Comparison of ENCODE assay signal across 9 cellular contexts in the genomic region with DNA sequence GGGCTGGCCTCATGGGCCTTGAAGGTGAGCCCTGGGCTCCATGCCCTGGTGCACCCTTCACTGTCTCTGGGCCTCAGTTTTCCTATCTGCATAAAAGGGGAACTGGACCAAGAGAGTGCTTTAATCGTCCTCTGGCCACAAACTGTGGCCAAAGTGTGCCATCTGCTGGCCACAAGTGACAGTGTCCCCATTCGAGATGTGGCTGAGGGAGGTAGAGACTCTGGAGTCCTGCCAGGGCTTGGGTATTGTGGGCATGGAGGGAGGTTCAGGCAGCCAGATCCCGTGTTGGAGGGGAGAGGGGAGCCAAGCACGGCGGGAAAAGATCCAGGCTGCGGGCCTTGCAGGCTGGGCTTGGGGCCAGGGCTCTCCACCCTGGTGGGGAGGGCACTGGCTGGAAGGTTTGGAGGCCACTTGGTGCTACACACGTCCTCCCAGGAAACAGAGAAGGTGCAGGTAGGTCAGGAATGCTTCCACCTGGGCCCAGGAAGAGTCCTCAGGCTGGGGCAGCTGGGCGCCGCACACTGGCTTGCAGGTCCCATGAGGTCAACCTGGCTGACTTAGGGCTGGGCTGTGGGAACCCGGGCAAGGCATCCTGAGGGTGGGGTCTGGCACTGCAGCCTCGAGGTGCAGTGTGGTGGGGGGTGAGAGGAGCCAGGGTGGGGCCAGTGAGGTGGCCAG. TPM values are rescaled to one million over a fixed set of nuclear protein-coding genes. Genes with fewer than 3 reads are reported as not detected.
DNase-seq lines count a peak whose midpoint lies in the region; ATAC-seq and TF ChIP-seq lines count a peak whose summit lies in the region.
"Had no signal": no experiment of that assay in that cellular context is flagged by ENCODE, and none has a peak within 500 bp of the region (broad histone marks: within the 10 kb centered on the region; RNA-seq: fewer than 3 reads in every experiment).

No MANE protein-coding gene starts in this region.

- no peak overlapping the region for H3K27ac Mint-ChIP-seq in natural killer cell treated with Interleukin-12 subunit alpha and Interleukin-12 subunit beta and Interleukin-15 and Interleukin-18, amount 100 ng/mL, for 72 hours

- H3K36me3 ChIP-seq in OCI-LY3 (replicated peaks; ENCODE audit: low read depth, low read length), result no peaks in the 10 kb centered on the region

- no peaks in the 10 kb centered on the region for H3K27me3 ChIP-seq in OCI-LY3 (ENCODE audit: low read depth, low read length)

- no peak overlapping the region for H3K27ac ChIP-seq in OCI-LY3 (ENCODE audit: low read length)

- no peak overlapping the region for H3K4me3 Mint-ChIP-seq in natural killer cell treated with Interleukin-12 subunit alpha and Interleukin-12 subunit beta and Interleukin-15 and Interleukin-18, amount 100 ng/mL, for 72 hours

- no peak overlapping the region for H3K4me2 ChIP-seq in OCI-LY3 (ENCODE audit: low read length)

- no peak overlapping the region for H2AFZ ChIP-seq in OCI-LY3 (ENCODE audit: low read depth, low read length)

- H3K9me3 ChIP-seq in OCI-LY3 (ENCODE audit: insufficient read depth, low read length), result peaks cover 6% of the 10 kb centered on the region; the same call in 1 of the 2 replicates

- H3K79me2 ChIP-seq in OCI-LY3 (ENCODE audit: low read length), result no peaks in the 10 kb centered on the region

- ATAC-seq in natural killer cell treated with Interleukin-12 subunit alpha and Interleukin-12 subunit beta and Interleukin-15 and Interleukin-18, amount 100 ng/mL, for 72 hours, result no peak
- ATAC-seq in GM19463 (IDR thresholded peaks at IDR 0.05; ENCODE audit: unreplicated experiment) (no peak), omental fat pad (ENCODE audit: low FRiP score) (no peak)

- H3K36me3 Mint-ChIP-seq in natural killer cell treated with Interleukin-12 subunit alpha and Interleukin-12 subunit beta and Interleukin-15 and Interleukin-18, amount 100 ng/mL, for 72 hours, result peaks cover 10% of the 10 kb centered on the region
- H3K36me3 Mint-ChIP-seq: IgD-negative memory B cell had no signal

- no peaks in the 10 kb centered on the region for H3K4me1 ChIP-seq in OCI-LY3 (ENCODE audit: low read length)

- no peak overlapping the region for H3K4me3 ChIP-seq in OCI-LY3 (ENCODE audit: low read length)

- H3K27me3 Mint-ChIP-seq in natural killer cell treated with Interleukin-12 subunit alpha and Interleukin-12 subunit beta and Interleukin-15 and Interleukin-18, amount 100 ng/mL, for 72 hours, result peaks cover 32 to 47% of the 10 kb centered on the region in 2 donors

- peaks cover 3% of the 10 kb centered on the region for H3K9me3 Mint-ChIP-seq in natural killer cell treated with Interleukin-12 subunit alpha and Interleukin-12 subunit beta and Interleukin-15 and Interleukin-18, amount 100 ng/mL, for 72 hours

- no peaks in the 10 kb centered on the region for H3K4me1 Mint-ChIP-seq in natural killer cell treated with Interleukin-12 subunit alpha and Interleukin-12 subunit beta and Interleukin-15 and Interleukin-18, amount 100 ng/mL, for 72 hours (ENCODE audit: low read depth in 2 of 2)

- no peaks in the 10 kb centered on the region for H4K20me1 ChIP-seq in OCI-LY3 (ENCODE audit: insufficient read depth, low read length)

- peak; percentile 73 for TF ChIP-seq CTCF in OCI-LY3 (IDR thresholded peaks at IDR 0.05; ENCODE audit: low read depth, low read length)
- no peak for TF ChIP-seq CTCF in omental fat pad (IDR thresholded peaks at IDR 0.05)

- no peak overlapping the region for H3K9ac ChIP-seq in OCI-LY3 (ENCODE audit: low read length)

- DNase-seq in D341Med (ENCODE audit: low spot score) (peak; percentile 76), HS-27A (ENCODE audit: low read depth) (peak; percentile 8), ecto neural progenitor cell (ENCODE audit: low spot score) (peak; percentile 52), AG20443 (ENCODE audit: low spot score) (no peak), omental fat pad (ENCODE audit: low spot score) (no peak)
- DNase-seq in natural killer cell treated with Interleukin-12 subunit alpha and Interleukin-12 subunit beta and Interleukin-15 and Interleukin-18, amount 100 ng/mL, for 72 hours (ENCODE audit: low spot score), result peak; percentile 55

RNA-seq across cellular contexts. Expression of a gene that starts 7.3 kb away (rescaled TPM):
- total RNA-seq in natural killer cell treated with Interleukin-12 subunit alpha and Interleukin-12 subunit beta and Interleukin-15 and Interleukin-18, amount 100 ng/mL, for 72 hours, result not detected
- 1 to 10 TPM in 3 of 4 donors, under 1 TPM in 1; 0.74 to 7.3 (median 2.4) TPM for total RNA-seq in omental fat pad

RNA-seq across cellular contexts. Expression of a gene that starts 45.6 kb away (rescaled TPM):
- total RNA-seq in natural killer cell treated with Interleukin-12 subunit alpha and Interleukin-12 subunit beta and Interleukin-15 and Interleukin-18, amount 100 ng/mL, for 72 hours, result not detected
- total RNA-seq in omental fat pad, result 1 to 10 TPM in 3 of 4 donors, not detected in 1; 1.5 to 2.0 (median 1.9) TPM

Comparison
In these comparisons a context has a peak if more than half of its experiments do, and no peak if none do; other contexts are left out.
1. DNase-seq: peak in D341Med (single experiment), HS-27A (single experiment), ecto neural progenitor cell (single experiment) and natural killer cell treated with Interleukin-12 subunit alpha and Interleukin-12 subunit beta and Interleukin-15 and Interleukin-18, amount 100 ng/mL, for 72 hours (single experiment); none in AG20443 (single experiment) and omental fat pad (single experiment).